Comparison of ENCODE assay signal across 17 cellular contexts in the genomic region with DNA sequence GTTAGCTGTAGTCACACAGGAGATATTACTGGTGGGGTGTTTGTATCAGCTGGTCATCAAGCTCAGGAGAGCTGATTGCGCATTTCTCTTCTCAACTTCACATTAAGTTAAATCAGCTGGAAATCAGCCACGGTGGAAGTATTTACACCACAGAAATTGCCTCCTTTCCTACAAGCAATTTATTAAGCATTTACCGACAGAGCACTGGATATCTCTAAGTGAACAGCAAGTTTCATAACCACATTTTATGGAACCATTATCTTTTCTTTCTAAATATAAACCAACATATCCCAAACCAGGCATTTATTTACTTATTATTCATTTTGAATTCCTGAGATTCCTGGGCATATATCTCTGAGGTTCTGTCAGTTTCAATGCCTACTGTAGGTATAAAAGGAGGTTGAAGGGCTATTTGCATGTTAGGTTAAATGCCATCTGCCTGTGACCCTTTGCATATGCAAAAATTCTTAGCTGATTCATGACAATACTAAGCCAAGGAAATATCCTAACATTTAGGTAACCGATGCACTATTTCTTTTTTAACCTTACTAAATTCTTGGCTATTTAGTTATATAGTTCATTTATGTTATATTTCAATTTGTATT. TPM values are rescaled to one million over a fixed set of nuclear protein-coding genes. Genes with fewer than 3 reads are reported as not detected.
DNase-seq lines count a peak whose midpoint lies in the region; ATAC-seq and TF ChIP-seq lines count a peak whose summit lies in the region.
"Had no signal": no experiment of that assay in that cellular context is flagged by ENCODE, and none has a peak within 500 bp of the region (broad histone marks: within the 10 kb centered on the region; RNA-seq: fewer than 3 reads in every experiment).

No MANE protein-coding gene starts in this region.

- TF ChIP-seq CTCF in choroid plexus epithelial cell (conservative IDR thresholded peaks at IDR 0.05; ENCODE audit: low read depth, low read length) (no peak), osteocyte (IDR thresholded peaks at IDR 0.05) (no peak)

- H3K4me3 Mint-ChIP-seq in osteocyte (ENCODE audit: unreplicated experiment) = no peak overlapping the region
- no peak overlapping the region for H3K4me3 Mint-ChIP-seq in activated T-helper 1 cell treated with anti-CD3 and anti-CD28 coated beads, Interleukin-12 subunit alpha, Interleukin-12 subunit beta, Interleukin-2, Interleukin-4 antibody, amounts not matched to agents 30 ng/mL and 10 ng/mL and 1 ng/mL, durations not matched to agents 14 hours and 24 hours and 36 hours
- H3K4me3 Mint-ChIP-seq: CD14-positive monocyte had no signal

- H3K9me3 Mint-ChIP-seq in osteocyte (ENCODE audit: unreplicated experiment) = no peaks in the 10 kb centered on the region
- no peaks in the 10 kb centered on the region for H3K9me3 Mint-ChIP-seq in activated T-helper 1 cell treated with anti-CD3 and anti-CD28 coated beads, Interleukin-12 subunit alpha, Interleukin-12 subunit beta, Interleukin-2, Interleukin-4 antibody, amounts not matched to agents 30 ng/mL and 10 ng/mL and 1 ng/mL, durations not matched to agents 14 hours and 24 hours and 36 hours

- H3K36me3 Mint-ChIP-seq in osteocyte (ENCODE audit: unreplicated experiment) = peaks cover 17% of the 10 kb centered on the region
- no peaks in the 10 kb centered on the region for H3K36me3 Mint-ChIP-seq in activated T-helper 1 cell treated with anti-CD3 and anti-CD28 coated beads, Interleukin-12 subunit alpha, Interleukin-12 subunit beta, Interleukin-2, Interleukin-4 antibody, amounts not matched to agents 30 ng/mL and 10 ng/mL and 1 ng/mL, durations not matched to agents 14 hours and 24 hours and 36 hours (ENCODE audit: low read depth)
- H3K36me3 Mint-ChIP-seq: CD14-positive monocyte had no signal

- H3K27me3 Mint-ChIP-seq in osteocyte (ENCODE audit: unreplicated experiment) = no peaks in the 10 kb centered on the region
- H3K27me3 Mint-ChIP-seq in activated T-helper 1 cell treated with anti-CD3 and anti-CD28 coated beads, Interleukin-12 subunit alpha, Interleukin-12 subunit beta, Interleukin-2, Interleukin-4 antibody, amounts not matched to agents 30 ng/mL and 10 ng/mL and 1 ng/mL, durations not matched to agents 14 hours and 24 hours and 36 hours (ENCODE audit: insufficient read depth) = no peaks in the 10 kb centered on the region

- no peak for ATAC-seq in GM18867 (IDR thresholded peaks at IDR 0.05; ENCODE audit: unreplicated experiment)
- no peak for ATAC-seq in GM21786 (IDR thresholded peaks at IDR 0.05; ENCODE audit: unreplicated experiment)
- ATAC-seq: HCT116, Panc1, Right ventricle myocardium inferior had no signal

- intact Hi-C loops in activated T-helper 1 cell treated with anti-CD3 and anti-CD28 coated beads, Interleukin-12 subunit alpha, Interleukin-12 subunit beta, Interleukin-2, Interleukin-4 antibody, amounts not matched to agents 30 ng/mL and 10 ng/mL and 1 ng/mL, durations not matched to agents 14 hours and 24 hours and 36 hours (cut with micrococcal nuclease) = no loop called here

- peaks cover 16% of the 10 kb centered on the region for H3K4me1 Mint-ChIP-seq in osteocyte (ENCODE audit: unreplicated experiment)
- no peaks in the 10 kb centered on the region for H3K4me1 Mint-ChIP-seq in activated T-helper 1 cell treated with anti-CD3 and anti-CD28 coated beads, Interleukin-12 subunit alpha, Interleukin-12 subunit beta, Interleukin-2, Interleukin-4 antibody, amounts not matched to agents 30 ng/mL and 10 ng/mL and 1 ng/mL, durations not matched to agents 14 hours and 24 hours and 36 hours (ENCODE audit: low read depth)
- H3K4me1 Mint-ChIP-seq: CD14-positive monocyte had no signal

- H3K27ac Mint-ChIP-seq in osteocyte (ENCODE audit: unreplicated experiment) = peak overlapping the region; percentile 24
- H3K27ac Mint-ChIP-seq in activated T-helper 1 cell treated with anti-CD3 and anti-CD28 coated beads, Interleukin-12 subunit alpha, Interleukin-12 subunit beta, Interleukin-2, Interleukin-4 antibody, amounts not matched to agents 30 ng/mL and 10 ng/mL and 1 ng/mL, durations not matched to agents 14 hours and 24 hours and 36 hours = no peak overlapping the region
- H3K27ac Mint-ChIP-seq: CD14-positive monocyte had no signal

- peak; percentile 7 for DNase-seq in H7
- peak; percentile 82 to 92 for DNase-seq in NCI-H526 (lab: John Stamatoyannopoulos, UW)
- DNase-seq in choroid plexus epithelial cell (ENCODE audit: low read depth) = peak; percentile 17
- DNase-seq in osteocyte (ENCODE audit: extremely low spot score, unreplicated experiment) = no peak
- DNase-seq in activated T-helper 1 cell treated with anti-CD3 and anti-CD28 coated beads, Interleukin-12 subunit alpha, Interleukin-12 subunit beta, Interleukin-2, Interleukin-4 antibody, amounts not matched to agents 30 ng/mL and 10 ng/mL and 1 ng/mL, durations not matched to agents 14 hours and 24 hours and 36 hours (ENCODE audit: low spot score) = no peak
- DNase-seq: ACHN, AML-193, KBM-7, NCI-H1436 treated with DMSO at 0.1 percent for 48 hours, NCI-H2081, NCI-H510A had no signal

- no peaks in the 10 kb centered on the region for H3K27me3 ChIP-seq in H7 (ENCODE audit: control insufficient read depth, insufficient read depth, low read length)

- H3K4me3 ChIP-seq in H7 (ENCODE audit: insufficient read depth, low read depth, low read length) = no peak overlapping the region
- no peak overlapping the region for H3K4me3 ChIP-seq in choroid plexus epithelial cell (ENCODE audit: low read depth, low read length)

- H3K36me3 ChIP-seq in H7 (replicated peaks; ENCODE audit: control insufficient read depth, insufficient read depth, low read length) = no peaks in the 10 kb centered on the region

RNA-seq across cellular contexts. Expression of a gene that starts 56.6 kb away (rescaled TPM):
- total RNA-seq in H7 (2014; rRNA removed; shearing (Covaris generic)) = 1.4 and 1.8 TPM in 2 replicates
- total RNA-seq in osteocyte = 43.3 and 43.4 TPM in 2 replicates
- total RNA-seq in activated T-helper 1 cell treated with anti-CD3 and anti-CD28 coated beads, Interleukin-12 subunit alpha, Interleukin-12 subunit beta, Interleukin-2, Interleukin-4 antibody, amounts not matched to agents 30 ng/mL and 10 ng/mL and 1 ng/mL, durations not matched to agents 14 hours and 24 hours and 36 hours = not detected in 2 replicates

Comparison
In these comparisons a context has a peak if more than half of its experiments do, and no peak if none do; other contexts are left out.
1. DNase-seq: peak in H7 (single experiment), NCI-H526 (2 of 2) and choroid plexus epithelial cell (single experiment); none in osteocyte (single experiment) and activated T-helper 1 cell treated with anti-CD3 and anti-CD28 coated beads, Interleukin-12 subunit alpha, Interleukin-12 subunit beta, Interleukin-2, Interleukin-4 antibody, amounts not matched to agents 30 ng/mL and 10 ng/mL and 1 ng/mL, durations not matched to agents 14 hours and 24 hours and 36 hours (single experiment).
2. RNA of a gene that starts 56.6 kb away (total RNA-seq): 43.3 to 43.4 TPM in osteocyte; 1.4 to 1.8 TPM in H7 and not detected in activated T-helper 1 cell treated with anti-CD3 and anti-CD28 coated beads, Interleukin-12 subunit alpha, Interleukin-12 subunit beta, Interleukin-2, Interleukin-4 antibody, amounts not matched to agents 30 ng/mL and 10 ng/mL and 1 ng/mL, durations not matched to agents 14 hours and 24 hours and 36 hours; every median in the first group is over 10 times any median in the second.